Comparison of ENCODE assay signal across 1 cellular context in genomic region chr21:41425954-41426655, GRCh38.
TF ChIP-seq lines count a peak whose summit lies in the region.

MX1 (plus strand) TSS chr21:41426239; CDS start chr21:41432071, 5,832 bp downstream.

TF ChIP-seq in GM12878, 131 proteins besides CTCF, POLR2A, EP300 and RAD21 (continued from another document and continues in another):
- TF ChIP-seq BCL3 (IDR thresholded peaks at IDR 0.05; ENCODE audit: borderline replicate concordance, insufficient read depth, low read depth, low read length, poor library complexity, severe bottlenecking) (no peak), BACH1 (IDR thresholded peaks at IDR 0.05; ENCODE audit: borderline replicate concordance) (peak; percentile 57; the same call in 1 of the 2 replicates), SKIL (IDR thresholded peaks at IDR 0.05; ENCODE audit: low read depth, poor library complexity, severe bottlenecking) (no peak), MEF2B (IDR thresholded peaks at IDR 0.05; ENCODE audit: partially characterized antibody, poor library complexity, severe bottlenecking) (no peak), NKRF (conservative IDR thresholded peaks at IDR 0.05) (0 out of 2 replicates have a peak, but pooled peaks have one; percentile 25), ZZZ3 (IDR thresholded peaks at IDR 0.05; ENCODE audit: control insufficient read depth, insufficient read length, low read depth) (no peak), HDGF (IDR thresholded peaks at IDR 0.05) (no peak; the same call in 1 of the 2 replicates), RCOR1 (conservative IDR thresholded peaks at IDR 0.05; ENCODE audit: low read depth, low read length) (no peak), HDAC2 (IDR thresholded peaks at IDR 0.05) (no peak), NBN (IDR thresholded peaks at IDR 0.05) (peak; percentile 73; the same call in 1 of the 2 replicates), ZBTB11 (CRISPR knock-in tag; IDR thresholded peaks at IDR 0.05) (no peak), STAT1 (conservative IDR thresholded peaks at IDR 0.05) (peak; percentile 100), ZBTB33 (IDR thresholded peaks at IDR 0.05) (no peak), SMAD1 (IDR thresholded peaks at IDR 0.05; ENCODE audit: low read depth, partially characterized antibody) (peak; percentile 40), RAD51 (IDR thresholded peaks at IDR 0.05) (no peak), MEF2A (IDR thresholded peaks at IDR 0.05; ENCODE audit: insufficient read depth, low read depth, low read length) (0 out of 2 replicates have a peak, but pooled peaks have one; percentile 9), ZNF274 (IDR thresholded peaks at IDR 0.05; ENCODE audit: insufficient read depth, insufficient read length) (no peak), SMAD5 (IDR thresholded peaks at IDR 0.05; ENCODE audit: low read depth) (peak; percentile 95; the same call in 1 of the 2 replicates), KLF5 (IDR thresholded peaks at IDR 0.05; ENCODE audit: partially characterized antibody) (peak; percentile 36), SREBF1 (IDR thresholded peaks at IDR 0.05; ENCODE audit: low read length) (no peak), ATF3 (IDR thresholded peaks at IDR 0.05; ENCODE audit: borderline replicate concordance, extremely low read depth, low read depth, low read length) (no peak), ZNF687 (IDR thresholded peaks at IDR 0.05) (peak; percentile 76), ATF7 (IDR thresholded peaks at IDR 0.05; ENCODE audit: low read depth) (no peak), DPF2 (IDR thresholded peaks at IDR 0.05) (peak; percentile 57; the same call in 1 of the 2 replicates), IKZF1 (conservative IDR thresholded peaks at IDR 0.05) (peak; percentile 57; the same call in 1 of the 2 replicates), ZSCAN29 (IDR thresholded peaks at IDR 0.05) (no peak), HDAC6 (IDR thresholded peaks at IDR 0.05; ENCODE audit: unreplicated experiment) (peak; percentile 85), REST (IDR thresholded peaks at IDR 0.05; ENCODE audit: low read depth, low read length) (0 out of 2 replicates have a peak, but pooled peaks have one; percentile 47), PML (IDR thresholded peaks at IDR 0.05; ENCODE audit: low read length) (peak; percentile 94), SIN3A (IDR thresholded peaks at IDR 0.05; ENCODE audit: low read depth, low read length) (peak; percentile 77), CBFB (IDR thresholded peaks at IDR 0.05; ENCODE audit: low read depth) (peak; percentile 90), CEBPB (IDR thresholded peaks at IDR 0.05; ENCODE audit: borderline replicate concordance in 1 of 2, low read depth in 2 of 2, low read length in 2 of 2) (no peak), RB1 (IDR thresholded peaks at IDR 0.05; ENCODE audit: borderline replicate concordance) (peak; percentile 56; the same call in 1 of the 2 replicates), SUZ12 (IDR thresholded peaks at IDR 0.05; ENCODE audit: unreplicated experiment) (no peak), NR2C2 (IDR thresholded peaks at IDR 0.05; ENCODE audit: borderline replicate concordance, control insufficient read depth, insufficient read length, low read depth) (no peak), TARDBP (IDR thresholded peaks at IDR 0.05; ENCODE audit: borderline replicate concordance) (0 out of 2 replicates have a peak, but pooled peaks have one; percentile 58), NR2C1 (IDR thresholded peaks at IDR 0.05) (no peak), POLR2AphosphoS5 (IDR thresholded peaks at IDR 0.05; ENCODE audit: low read length) (peak; percentile 99), YY1 (IDR thresholded peaks at IDR 0.05; ENCODE audit: low read depth, low read length) (peak; percentile 70; the same call in 1 of the 2 replicates), ZNF384 (IDR thresholded peaks at IDR 0.05; ENCODE audit: borderline replicate concordance, low read depth, low read length) (no peak), GATAD2B (conservative IDR thresholded peaks at IDR 0.05; ENCODE audit: low read depth) (no peak; the same call in 1 of the 2 replicates), SIX5 (IDR thresholded peaks at IDR 0.05; ENCODE audit: low read depth, low read length, severe bottlenecking) (no peak), CHD2 (IDR thresholded peaks at IDR 0.05; ENCODE audit: borderline replicate concordance, low read depth, low read length) (peak; percentile 96), FOXK2 (IDR thresholded peaks at IDR 0.05) (no peak), POU2F2 (IDR thresholded peaks at IDR 0.05; ENCODE audit: borderline replicate concordance, low read depth, low read length) (peak; percentile 87), NR2F1 (conservative IDR thresholded peaks at IDR 0.05) (peak; percentile 21; the same call in 1 of the 2 replicates), ZBED1 (IDR thresholded peaks at IDR 0.05; ENCODE audit: borderline replicate concordance) (no peak)
